Comparison of ENCODE assay signal across 1 cellular context in the genomic region with DNA sequence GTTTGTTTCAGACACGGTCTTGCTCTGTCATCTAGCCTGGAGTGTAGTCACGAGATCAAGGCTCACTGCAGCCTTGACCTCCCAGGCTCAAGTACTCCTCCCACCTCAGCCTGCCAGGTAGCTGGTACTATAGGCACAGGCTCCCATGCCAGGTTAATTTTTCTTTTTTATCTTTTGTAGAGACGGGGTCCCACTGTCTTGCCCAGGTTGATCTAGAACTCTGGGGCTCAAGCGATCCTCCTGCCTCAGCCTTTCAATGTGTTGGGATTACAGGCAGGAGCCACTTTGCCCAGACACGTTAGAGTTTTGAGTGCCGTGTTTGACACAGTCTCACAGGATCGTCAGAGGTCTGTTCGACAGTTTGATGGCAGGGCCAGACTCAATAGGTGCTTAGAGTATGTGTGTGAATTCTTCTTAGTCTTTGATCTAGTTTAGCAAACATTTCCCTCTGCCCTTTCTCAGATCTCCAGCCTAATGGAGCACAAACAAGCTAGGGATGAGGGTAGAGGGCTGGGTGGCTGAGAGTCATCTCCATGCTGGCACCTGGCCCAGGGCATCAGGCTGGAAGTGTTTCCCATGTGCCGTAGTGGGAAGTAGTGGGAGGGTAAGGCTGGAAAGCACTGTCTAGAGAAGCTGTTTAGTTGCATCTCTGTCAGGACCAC.
TF ChIP-seq lines count a peak whose summit lies in the region.

No MANE protein-coding gene starts in this region.

TF ChIP-seq in HepG2, 621 proteins besides CTCF, POLR2A, EP300 and RAD21 (continued from another document and continues in another):
- TF ChIP-seq, protein P1, sequence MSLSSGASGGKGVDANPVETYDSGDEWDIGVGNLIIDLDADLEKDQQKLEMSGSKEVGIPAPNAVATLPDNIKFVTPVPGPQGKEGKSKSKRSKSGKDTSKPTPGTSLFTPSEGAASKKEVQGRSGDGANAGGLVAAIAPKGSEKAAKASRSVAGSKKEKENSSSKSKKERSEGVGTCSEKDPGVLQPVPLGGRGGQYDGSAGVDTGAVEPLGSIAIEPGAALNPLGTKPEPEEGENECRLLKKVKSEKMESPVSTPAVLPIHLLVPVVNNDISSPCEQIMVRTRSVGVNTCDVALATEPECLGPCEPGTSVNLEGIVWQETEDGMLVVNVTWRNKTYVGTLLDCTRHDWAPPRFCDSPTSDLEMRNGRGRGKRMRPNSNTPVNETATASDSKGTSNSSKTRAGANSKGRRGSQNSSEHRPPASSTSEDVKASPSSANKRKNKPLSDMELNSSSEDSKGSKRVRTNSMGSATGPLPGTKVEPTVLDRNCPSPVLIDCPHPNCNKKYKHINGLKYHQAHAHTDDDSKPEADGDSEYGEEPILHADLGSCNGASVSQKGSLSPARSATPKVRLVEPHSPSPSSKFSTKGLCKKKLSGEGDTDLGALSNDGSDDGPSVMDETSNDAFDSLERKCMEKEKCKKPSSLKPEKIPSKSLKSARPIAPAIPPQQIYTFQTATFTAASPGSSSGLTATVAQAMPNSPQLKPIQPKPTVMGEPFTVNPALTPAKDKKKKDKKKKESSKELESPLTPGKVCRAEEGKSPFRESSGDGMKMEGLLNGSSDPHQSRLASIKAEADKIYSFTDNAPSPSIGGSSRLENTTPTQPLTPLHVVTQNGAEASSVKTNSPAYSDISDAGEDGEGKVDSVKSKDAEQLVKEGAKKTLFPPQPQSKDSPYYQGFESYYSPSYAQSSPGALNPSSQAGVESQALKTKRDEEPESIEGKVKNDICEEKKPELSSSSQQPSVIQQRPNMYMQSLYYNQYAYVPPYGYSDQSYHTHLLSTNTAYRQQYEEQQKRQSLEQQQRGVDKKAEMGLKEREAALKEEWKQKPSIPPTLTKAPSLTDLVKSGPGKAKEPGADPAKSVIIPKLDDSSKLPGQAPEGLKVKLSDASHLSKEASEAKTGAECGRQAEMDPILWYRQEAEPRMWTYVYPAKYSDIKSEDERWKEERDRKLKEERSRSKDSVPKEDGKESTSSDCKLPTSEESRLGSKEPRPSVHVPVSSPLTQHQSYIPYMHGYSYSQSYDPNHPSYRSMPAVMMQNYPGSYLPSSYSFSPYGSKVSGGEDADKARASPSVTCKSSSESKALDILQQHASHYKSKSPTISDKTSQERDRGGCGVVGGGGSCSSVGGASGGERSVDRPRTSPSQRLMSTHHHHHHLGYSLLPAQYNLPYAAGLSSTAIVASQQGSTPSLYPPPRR (CRISPR knock-in tag; IDR thresholded peaks at IDR 0.05; ENCODE audit: borderline replicate concordance): peak; percentile 69
- TF ChIP-seq, protein P2, sequence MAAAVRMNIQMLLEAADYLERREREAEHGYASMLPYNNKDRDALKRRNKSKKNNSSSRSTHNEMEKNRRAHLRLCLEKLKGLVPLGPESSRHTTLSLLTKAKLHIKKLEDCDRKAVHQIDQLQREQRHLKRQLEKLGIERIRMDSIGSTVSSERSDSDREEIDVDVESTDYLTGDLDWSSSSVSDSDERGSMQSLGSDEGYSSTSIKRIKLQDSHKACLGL (CRISPR knock-in tag; IDR thresholded peaks at IDR 0.05): no peak
- TF ChIP-seq RELA (CRISPR knock-in tag; IDR thresholded peaks at IDR 0.05) (0 out of 2 replicates have a peak, but pooled peaks have one; percentile 87), TOE1 (CRISPR knock-in tag; IDR thresholded peaks at IDR 0.05) (peak; percentile 29; the same call in 1 of the 2 replicates), HMG20B (CRISPR knock-in tag; conservative IDR thresholded peaks at IDR 0.05) (peak; percentile 57; the same call in 1 of the 2 replicates), ZNF605 (CRISPR knock-in tag; IDR thresholded peaks at IDR 0.05) (0 out of 2 replicates have a peak, but pooled peaks have one; percentile 13), ZNF263 (CRISPR knock-in tag; IDR thresholded peaks at IDR 0.05) (peak; percentile 99), ZNF501 (CRISPR knock-in tag; IDR thresholded peaks at IDR 0.05) (peak; percentile 57; the same call in 1 of the 2 replicates), XRCC5 (optimal IDR thresholded peaks at IDR 0.05; ENCODE audit: low read length) (peak; percentile 36), CREM (IDR thresholded peaks at IDR 0.05) (peak; percentile 31; the same call in 1 of the 2 replicates), CREM (CRISPR knock-in tag; IDR thresholded peaks at IDR 0.05) (no peak), MTA1 (CRISPR knock-in tag; IDR thresholded peaks at IDR 0.05; ENCODE audit: borderline replicate concordance) (peak; percentile 73), ZSCAN29 (CRISPR knock-in tag; conservative IDR thresholded peaks at IDR 0.05) (0 out of 2 replicates have a peak, but pooled peaks have one; percentile 59), SOX13 (IDR thresholded peaks at IDR 0.05) (no peak), SOX13 (CRISPR knock-in tag; conservative IDR thresholded peaks at IDR 0.05 in 1 of 2, IDR thresholded peaks at IDR 0.05 in 1 of 2) (peak in 1 of 2 experiments; percentile 73; a peak in 2 of 4 replicates), HMG20A (CRISPR knock-in tag; IDR thresholded peaks at IDR 0.05; ENCODE audit: borderline replicate concordance) (peak; percentile 63; the same call in 1 of the 2 replicates), ZNF772 (CRISPR knock-in tag; IDR thresholded peaks at IDR 0.05) (0 out of 2 replicates have a peak, but pooled peaks have one; percentile 44), PHF5A (CRISPR knock-in tag; IDR thresholded peaks at IDR 0.05; ENCODE audit: low read depth, unreplicated experiment) (no peak), KLF11 (CRISPR knock-in tag; IDR thresholded peaks at IDR 0.05) (no peak), ZMYM4 (CRISPR knock-in tag; IDR thresholded peaks at IDR 0.05) (0 out of 2 replicates have a peak, but pooled peaks have one; percentile 27), TBX2 (CRISPR knock-in tag; IDR thresholded peaks at IDR 0.05; ENCODE audit: borderline replicate concordance) (peak; percentile 92), NPAS2 (CRISPR knock-in tag; IDR thresholded peaks at IDR 0.05; ENCODE audit: borderline replicate concordance) (no peak), ZNF839 (CRISPR knock-in tag; IDR thresholded peaks at IDR 0.05; ENCODE audit: borderline replicate concordance) (no peak), ZNF451 (CRISPR knock-in tag; IDR thresholded peaks at IDR 0.05) (no peak)
- TF ChIP-seq, protein P3, sequence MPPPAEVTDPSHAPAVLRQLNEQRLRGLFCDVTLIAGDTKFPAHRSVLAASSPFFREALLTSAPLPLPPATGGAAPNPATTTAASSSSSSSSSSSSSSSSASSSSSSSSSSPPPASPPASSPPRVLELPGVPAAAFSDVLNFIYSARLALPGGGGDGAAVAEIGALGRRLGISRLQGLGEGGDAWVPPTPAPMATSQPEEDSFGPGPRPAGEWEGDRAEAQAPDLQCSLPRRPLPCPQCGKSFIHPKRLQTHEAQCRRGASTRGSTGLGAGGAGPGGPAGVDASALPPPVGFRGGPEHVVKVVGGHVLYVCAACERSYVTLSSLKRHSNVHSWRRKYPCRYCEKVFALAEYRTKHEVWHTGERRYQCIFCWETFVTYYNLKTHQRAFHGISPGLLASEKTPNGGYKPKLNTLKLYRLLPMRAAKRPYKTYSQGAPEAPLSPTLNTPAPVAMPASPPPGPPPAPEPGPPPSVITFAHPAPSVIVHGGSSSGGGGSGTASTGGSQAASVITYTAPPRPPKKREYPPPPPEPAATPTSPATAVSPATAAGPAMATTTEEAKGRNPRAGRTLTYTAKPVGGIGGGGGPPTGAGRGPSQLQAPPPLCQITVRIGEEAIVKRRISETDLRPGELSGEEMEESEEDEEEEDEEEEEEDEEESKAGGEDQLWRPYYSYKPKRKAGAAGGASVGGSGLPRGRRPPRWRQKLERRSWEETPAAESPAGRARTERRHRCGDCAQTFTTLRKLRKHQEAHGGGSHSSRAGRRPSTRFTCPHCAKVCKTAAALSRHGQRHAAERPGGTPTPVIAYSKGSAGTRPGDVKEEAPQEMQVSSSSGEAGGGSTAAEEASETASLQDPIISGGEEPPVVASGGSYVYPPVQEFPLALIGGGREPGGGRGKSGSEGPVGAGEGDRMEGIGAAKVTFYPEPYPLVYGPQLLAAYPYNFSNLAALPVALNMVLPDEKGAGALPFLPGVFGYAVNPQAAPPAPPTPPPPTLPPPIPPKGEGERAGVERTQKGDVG (CRISPR knock-in tag; IDR thresholded peaks at IDR 0.05; ENCODE audit: borderline replicate concordance): 0 out of 2 replicates have a peak, but pooled peaks have one; percentile 73
- TF ChIP-seq, protein P4, sequence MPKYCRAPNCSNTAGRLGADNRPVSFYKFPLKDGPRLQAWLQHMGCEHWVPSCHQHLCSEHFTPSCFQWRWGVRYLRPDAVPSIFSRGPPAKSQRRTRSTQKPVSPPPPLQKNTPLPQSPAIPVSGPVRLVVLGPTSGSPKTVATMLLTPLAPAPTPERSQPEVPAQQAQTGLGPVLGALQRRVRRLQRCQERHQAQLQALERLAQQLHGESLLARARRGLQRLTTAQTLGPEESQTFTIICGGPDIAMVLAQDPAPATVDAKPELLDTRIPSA (CRISPR knock-in tag; IDR thresholded peaks at IDR 0.05; ENCODE audit: borderline replicate concordance): no peak
- TF ChIP-seq, protein P5, sequence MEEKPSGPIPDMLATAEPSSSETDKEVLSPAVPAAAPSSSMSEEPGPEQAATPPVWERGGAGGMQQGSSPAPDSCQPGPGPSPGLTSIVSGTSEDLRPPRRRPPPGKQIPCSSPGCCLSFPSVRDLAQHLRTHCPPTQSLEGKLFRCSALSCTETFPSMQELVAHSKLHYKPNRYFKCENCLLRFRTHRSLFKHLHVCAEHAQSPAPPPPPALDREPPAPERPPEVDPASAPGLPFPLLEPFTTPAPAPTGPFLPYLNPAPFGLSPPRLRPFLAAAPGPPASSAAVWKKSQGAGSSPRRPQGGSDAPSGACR (CRISPR knock-in tag; IDR thresholded peaks at IDR 0.05): no peak
- TF ChIP-seq, protein P6, sequence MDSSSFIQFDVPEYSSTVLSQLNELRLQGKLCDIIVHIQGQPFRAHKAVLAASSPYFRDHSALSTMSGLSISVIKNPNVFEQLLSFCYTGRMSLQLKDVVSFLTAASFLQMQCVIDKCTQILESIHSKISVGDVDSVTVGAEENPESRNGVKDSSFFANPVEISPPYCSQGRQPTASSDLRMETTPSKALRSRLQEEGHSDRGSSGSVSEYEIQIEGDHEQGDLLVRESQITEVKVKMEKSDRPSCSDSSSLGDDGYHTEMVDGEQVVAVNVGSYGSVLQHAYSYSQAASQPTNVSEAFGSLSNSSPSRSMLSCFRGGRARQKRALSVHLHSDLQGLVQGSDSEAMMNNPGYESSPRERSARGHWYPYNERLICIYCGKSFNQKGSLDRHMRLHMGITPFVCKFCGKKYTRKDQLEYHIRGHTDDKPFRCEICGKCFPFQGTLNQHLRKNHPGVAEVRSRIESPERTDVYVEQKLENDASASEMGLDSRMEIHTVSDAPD (CRISPR knock-in tag; IDR thresholded peaks at IDR 0.05): peak; percentile 36; the same call in 1 of the 2 replicates
- TF ChIP-seq, protein P7, sequence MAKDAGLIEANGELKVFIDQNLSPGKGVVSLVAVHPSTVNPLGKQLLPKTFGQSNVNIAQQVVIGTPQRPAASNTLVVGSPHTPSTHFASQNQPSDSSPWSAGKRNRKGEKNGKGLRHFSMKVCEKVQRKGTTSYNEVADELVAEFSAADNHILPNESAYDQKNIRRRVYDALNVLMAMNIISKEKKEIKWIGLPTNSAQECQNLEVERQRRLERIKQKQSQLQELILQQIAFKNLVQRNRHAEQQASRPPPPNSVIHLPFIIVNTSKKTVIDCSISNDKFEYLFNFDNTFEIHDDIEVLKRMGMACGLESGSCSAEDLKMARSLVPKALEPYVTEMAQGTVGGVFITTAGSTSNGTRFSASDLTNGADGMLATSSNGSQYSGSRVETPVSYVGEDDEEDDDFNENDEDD (CRISPR knock-in tag; IDR thresholded peaks at IDR 0.05; ENCODE audit: borderline replicate concordance): no peak
- TF ChIP-seq, protein P8, sequence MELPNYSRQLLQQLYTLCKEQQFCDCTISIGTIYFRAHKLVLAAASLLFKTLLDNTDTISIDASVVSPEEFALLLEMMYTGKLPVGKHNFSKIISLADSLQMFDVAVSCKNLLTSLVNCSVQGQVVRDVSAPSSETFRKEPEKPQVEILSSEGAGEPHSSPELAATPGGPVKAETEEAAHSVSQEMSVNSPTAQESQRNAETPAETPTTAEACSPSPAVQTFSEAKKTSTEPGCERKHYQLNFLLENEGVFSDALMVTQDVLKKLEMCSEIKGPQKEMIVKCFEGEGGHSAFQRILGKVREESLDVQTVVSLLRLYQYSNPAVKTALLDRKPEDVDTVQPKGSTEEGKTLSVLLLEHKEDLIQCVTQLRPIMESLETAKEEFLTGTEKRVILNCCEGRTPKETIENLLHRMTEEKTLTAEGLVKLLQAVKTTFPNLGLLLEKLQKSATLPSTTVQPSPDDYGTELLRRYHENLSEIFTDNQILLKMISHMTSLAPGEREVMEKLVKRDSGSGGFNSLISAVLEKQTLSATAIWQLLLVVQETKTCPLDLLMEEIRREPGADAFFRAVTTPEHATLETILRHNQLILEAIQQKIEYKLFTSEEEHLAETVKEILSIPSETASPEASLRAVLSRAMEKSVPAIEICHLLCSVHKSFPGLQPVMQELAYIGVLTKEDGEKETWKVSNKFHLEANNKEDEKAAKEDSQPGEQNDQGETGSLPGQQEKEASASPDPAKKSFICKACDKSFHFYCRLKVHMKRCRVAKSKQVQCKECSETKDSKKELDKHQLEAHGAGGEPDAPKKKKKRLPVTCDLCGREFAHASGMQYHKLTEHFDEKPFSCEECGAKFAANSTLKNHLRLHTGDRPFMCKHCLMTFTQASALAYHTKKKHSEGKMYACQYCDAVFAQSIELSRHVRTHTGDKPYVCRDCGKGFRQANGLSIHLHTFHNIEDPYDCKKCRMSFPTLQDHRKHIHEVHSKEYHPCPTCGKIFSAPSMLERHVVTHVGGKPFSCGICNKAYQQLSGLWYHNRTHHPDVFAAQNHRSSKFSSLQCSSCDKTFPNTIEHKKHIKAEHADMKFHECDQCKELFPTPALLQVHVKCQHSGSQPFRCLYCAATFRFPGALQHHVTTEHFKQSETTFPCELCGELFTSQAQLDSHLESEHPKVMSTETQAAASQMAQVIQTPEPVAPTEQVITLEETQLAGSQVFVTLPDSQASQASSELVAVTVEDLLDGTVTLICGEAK (IDR thresholded peaks at IDR 0.05): no peak
- TF ChIP-seq, protein P8 (CRISPR knock-in tag; IDR thresholded peaks at IDR 0.05): no peak
